ENCODE assay signal across 17 cellular contexts in genomic region chr7:115289966-115290365, GRCh38.
"Had no signal": no experiment of that assay in that cellular context is flagged by ENCODE, and none has a peak within 500 bp of the region (broad histone marks: within the 10 kb centered on the region; RNA-seq: fewer than 3 reads in every experiment).

No MANE protein-coding gene starts in this region.

- H3K4me1 ChIP-seq: adrenal gland, pancreas, upper lobe of right lung had no signal

- H3K9me3 ChIP-seq: adrenal gland, pancreas, upper lobe of right lung had no signal

- H3K27ac ChIP-seq: adrenal gland, dorsolateral prefrontal cortex, pancreas, upper lobe of right lung had no signal

- H3K36me3 ChIP-seq: adrenal gland, pancreas, upper lobe of right lung had no signal

- H3K27me3 ChIP-seq: adrenal gland, pancreas, upper lobe of right lung had no signal

- H3K4me3 ChIP-seq: adrenal gland, dorsolateral prefrontal cortex, pancreas, upper lobe of right lung had no signal

- ATAC-seq: activated T-cell treated with anti-CD3 and anti-CD28 coated beads, Interleukin-2, amount 50 U/mL, for 72 hours; natural killer cell; pancreas; sciatic nerve; upper lobe of right lung had no signal

- DNase-seq: activated CD4-positive, alpha-beta T cell treated with anti-CD3 and anti-CD28 coated beads, Interleukin-2, amount 50 U/mL, for 4 hours; activated effector memory CD4-positive, alpha-beta T cell treated with anti-CD3 and anti-CD28 coated beads, Interleukin-2, amount 50 U/mL, for 16 hours; activated naive CD4-positive, alpha-beta T cell treated with anti-CD3 and anti-CD28 coated beads, Interleukin-2, amount 50 U/mL, for 16 hours; activated T-cell treated with anti-CD3 and anti-CD28 coated beads, Interleukin-2, amount 50 U/mL, for 72 hours; adrenal gland; caudate nucleus; dorsolateral prefrontal cortex; immature natural killer cell; mesendoderm; natural killer cell; pancreas; stimulated activated CD4-positive, alpha-beta T cell treated with anti-CD3 and anti-CD28 coated beads, Interleukin-12 subunit alpha, Interleukin-12 subunit beta, amount 100 ng/mL, for 4 hours; stimulated activated CD4-positive, alpha-beta T cell treated with anti-CD3 and anti-CD28 coated beads, Interleukin-1b, Interleukin-23, amount 100 ng/mL, for 48 hours; stimulated activated CD8-positive, alpha-beta memory T cell treated with anti-CD3 and anti-CD28 coated beads, Interleukin-4, amount 100 ng/mL, for 48 hours; stimulated activated naive CD4-positive, alpha-beta T cell; upper lobe of right lung had no signal
